ENCODE assay signal across 9 cellular contexts in the genomic region with DNA sequence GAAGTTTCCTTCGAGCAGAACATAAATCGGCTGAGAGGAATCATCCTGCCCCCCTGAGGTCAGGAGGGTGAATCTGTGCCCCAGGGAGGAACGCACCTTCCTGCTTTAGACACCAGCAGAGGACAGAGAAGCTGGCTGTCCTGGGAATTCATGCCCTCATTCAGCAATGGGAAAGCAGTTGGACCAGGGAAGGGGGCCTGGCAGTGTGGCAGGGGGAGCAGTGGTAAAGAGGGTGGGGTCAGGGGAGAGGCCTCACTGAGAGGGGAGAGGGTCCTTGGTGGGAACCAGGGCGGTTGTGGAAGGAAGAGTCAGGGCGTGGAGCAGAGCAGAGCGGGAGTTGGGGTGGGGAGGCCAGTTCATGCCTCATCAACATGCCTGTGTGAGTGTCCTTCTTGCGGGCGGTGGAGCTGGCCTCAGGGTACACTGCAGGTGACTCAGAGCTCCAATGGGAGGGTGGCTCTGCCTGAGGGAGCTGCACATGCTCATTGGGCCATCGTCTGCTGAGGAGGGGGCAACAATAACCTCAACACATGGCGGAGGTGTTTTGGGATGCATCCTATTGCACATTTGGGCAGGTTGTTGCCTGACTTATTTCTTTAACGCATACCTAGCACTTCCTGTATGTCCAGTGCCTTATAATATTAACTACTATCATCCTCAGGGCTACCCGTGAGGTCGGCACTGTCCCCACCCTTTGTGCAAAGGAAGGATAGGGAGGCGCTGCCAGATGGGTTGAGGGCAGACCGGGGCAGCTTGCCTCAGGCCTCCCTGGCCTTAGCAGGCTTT. TPM values are rescaled to one million over a fixed set of nuclear protein-coding genes. Genes with fewer than 3 reads are reported as not detected.
DNase-seq lines count a peak whose midpoint lies in the region; ATAC-seq and TF ChIP-seq lines count a peak whose summit lies in the region.
"Had no signal": no experiment of that assay in that cellular context is flagged by ENCODE, and none has a peak within 500 bp of the region (broad histone marks: within the 10 kb centered on the region; RNA-seq: fewer than 3 reads in every experiment).

No MANE protein-coding gene starts in this region.

- TF ChIP-seq POLR2A in heart left ventricle (IDR thresholded peaks at IDR 0.05), result no peak

- no peak overlapping the region for H2BK5ac ChIP-seq in mesendoderm (ENCODE audit: low read length)

- H2BK120ac ChIP-seq in mesendoderm (ENCODE audit: low read depth, low read length), result no peak overlapping the region

- H3K79me2 ChIP-seq in mesendoderm (ENCODE audit: control insufficient read depth, insufficient read depth, low read length), result peaks cover 54% of the 10 kb centered on the region

- H3K9me3 ChIP-seq in heart left ventricle, result no peaks in the 10 kb centered on the region
- H3K9me3 ChIP-seq: BE2C had no signal

- H3K56ac ChIP-seq in mesendoderm (ENCODE audit: low read length), result peak overlapping the region; percentile 60

- H3K4me3 ChIP-seq in heart left ventricle (no peak overlapping the region), choroid plexus epithelial cell (ENCODE audit: low read depth, low read length) (no peak overlapping the region), mesendoderm (ENCODE audit: low read length) (no peak overlapping the region)

- peaks cover 0 to 54% (median 13%) of the 10 kb centered on the region in 9 donors for H3K36me3 ChIP-seq in heart left ventricle
- H3K36me3 ChIP-seq in mesendoderm (ENCODE audit: control insufficient read depth, insufficient read depth, low read length), result peaks cover 3% of the 10 kb centered on the region

- H3K79me1 ChIP-seq in mesendoderm (ENCODE audit: low read length), result peaks cover 47% of the 10 kb centered on the region

- intact Hi-C loops in heart left ventricle (cut with DNase I) (loop anchor here in 1 of 10 donors (2.0 kb wide), 1 partner anchor 22 kb away; no protein-coding TSS in a partner anchor), Right ventricle myocardium inferior (cut with DNase I) (no loop called here)

- H4K8ac ChIP-seq in mesendoderm (ENCODE audit: low read depth, low read length), result no peak overlapping the region

- no peak overlapping the region for H4K5ac ChIP-seq in mesendoderm (ENCODE audit: low read length)

- peak in 2 of 5 donors; percentile 28 to 36 for DNase-seq in heart left ventricle
- no peak for DNase-seq in Right ventricle myocardium inferior (ENCODE audit: missing footprints)
- DNase-seq in choroid plexus epithelial cell (ENCODE audit: low read depth), result peak; percentile 67
- peak; percentile 74 for DNase-seq in mesendoderm
- DNase-seq in NCI-H1436 (lab: John Stamatoyannopoulos, UW), result no peak
- no peak for DNase-seq in NCI-H524 (lab: John Stamatoyannopoulos, UW)
- no peak for DNase-seq in NCI-H1105 treated with DMSO at 0.1 percent for 48 hours (lab: John Stamatoyannopoulos, UW)

- peak overlapping the region; percentile 1 to 90 (median 78) for H3K27ac ChIP-seq in heart left ventricle
- no peak overlapping the region for H3K27ac ChIP-seq in mesendoderm (ENCODE audit: low read depth, low read length)

- no peak overlapping the region for H3K4me2 ChIP-seq in mesendoderm (ENCODE audit: low read length)

- H3K23ac ChIP-seq in mesendoderm (ENCODE audit: low read length), result no peak overlapping the region

- peak overlapping the region; percentile 19 for H3K9ac ChIP-seq in mesendoderm (ENCODE audit: low read length)

- no peak for TF ChIP-seq CTCF in heart left ventricle (IDR thresholded peaks at IDR 0.05)
- no peak for TF ChIP-seq CTCF in choroid plexus epithelial cell (conservative IDR thresholded peaks at IDR 0.05; ENCODE audit: low read depth, low read length)

- H3K27me3 ChIP-seq in heart left ventricle (no peaks in the 10 kb centered on the region), mesendoderm (ENCODE audit: insufficient read depth, low read length, poor library complexity) (no peaks in the 10 kb centered on the region)
- H3K27me3 ChIP-seq: BE2C had no signal

- no peak overlapping the region for H2AK5ac ChIP-seq in mesendoderm (ENCODE audit: low read length)

- H3K4me1 ChIP-seq in heart left ventricle (peaks cover 17 to 78% (median 67%) of the 10 kb centered on the region in 12 donors), mesendoderm (ENCODE audit: control insufficient read depth, low read depth, low read length) (peaks cover 12% of the 10 kb centered on the region)

- peak; percentile 3 to 26 (median 13) for ATAC-seq in heart left ventricle
- ATAC-seq in Right ventricle myocardium inferior, result no peak
- ATAC-seq in GM21381 (IDR thresholded peaks at IDR 0.05; ENCODE audit: unreplicated experiment), result no peak

- no peak overlapping the region for H2BK15ac ChIP-seq in mesendoderm (replicated peaks; ENCODE audit: low read depth)

- H3K4ac ChIP-seq in mesendoderm (ENCODE audit: low read depth, low read length), result no peak overlapping the region

- H3K18ac ChIP-seq in mesendoderm (ENCODE audit: low read length), result no peak overlapping the region

- 50 to 67% (median 60%) methylated on average over 15 of the region's 15 CpGs for WGBS in heart left ventricle, 4 donors
- no CpG with 5 or more reads among the region's 15 CpGs for WGBS in mesendoderm (ENCODE audit: extremely low coverage, insufficient coverage, low lambda C conversion rate)

RNA-seq across cellular contexts. Expression of gene MED15, which starts 23.2 kb away (rescaled TPM):
- total RNA-seq in heart left ventricle (10 to 100 TPM; 27.9 to 78.3 (median 43.0) TPM), Right ventricle myocardium inferior (38.1 TPM)
- 10 to 100 TPM; 29.1 to 42.6 TPM for polyA plus RNA-seq in heart left ventricle
- polyA plus RNA-seq in mesendoderm (2013, experiment 1 of 2), result 33.8 TPM
- polyA plus RNA-seq in mesendoderm (2013, experiment 2 of 2), result 33.3 TPM

RNA-seq across cellular contexts. Expression of gene KLHL22, which starts 35.0 kb away (rescaled TPM):
- total RNA-seq in heart left ventricle, result 10 to 100 TPM; 10.2 to 23.6 (median 17.1) TPM
- 10 to 100 TPM; 11.3 to 14.3 TPM for polyA plus RNA-seq in heart left ventricle
- 12.4 TPM for total RNA-seq in Right ventricle myocardium inferior
- polyA plus RNA-seq in mesendoderm (2013, experiment 1 of 2), result 1.9 TPM
- 1.8 TPM for polyA plus RNA-seq in mesendoderm (2013, experiment 2 of 2)

Comparison
In these comparisons a context has a peak if more than half of its experiments do, and no peak if none do; other contexts are left out.
1. ATAC-seq: peak in heart left ventricle (4 of 4); none in Right ventricle myocardium inferior (single experiment) and GM21381 (single experiment).
2. DNase-seq: peak in choroid plexus epithelial cell (single experiment) and mesendoderm (single experiment); none in Right ventricle myocardium inferior (single experiment), NCI-H1436 (single experiment), NCI-H524 (0 of 2) and NCI-H1105 treated with DMSO at 0.1 percent for 48 hours (single experiment).